ENCODE assay signal across 16 cellular contexts in genomic region chr7:130096243-130096827, GRCh38. TPM values are rescaled to one million over a fixed set of nuclear protein-coding genes. Genes with fewer than 3 reads are reported as not detected.
DNase-seq lines count a peak whose midpoint lies in the region; ATAC-seq and TF ChIP-seq lines count a peak whose summit lies in the region.
"Had no signal": no experiment of that assay in that cellular context is flagged by ENCODE, and none has a peak within 500 bp of the region (broad histone marks: within the 10 kb centered on the region; RNA-seq: fewer than 3 reads in every experiment).

No MANE protein-coding gene starts in this region.

- H3K9me3 ChIP-seq in Panc1 (ENCODE audit: control insufficient read depth, insufficient read depth, low read depth, low read length), result no peaks in the 10 kb centered on the region
- no peaks in the 10 kb centered on the region for H3K9me3 ChIP-seq in MG63
- H3K9me3 ChIP-seq: left ventricle myocardium inferior, ovary had no signal

- BruUV-seq in Panc1 (replicated peaks; lab: Mats Ljungman, UMichigan), result no TSS peak

- DNase-seq in NCI-H2227 (lab: John Stamatoyannopoulos, UW; ENCODE audit: unreplicated experiment) (peak; percentile 55), NCI-H2227 treated with DMSO at 0.1 percent for 48 hours (lab: John Stamatoyannopoulos, UW) (no peak), Panc1 (ENCODE audit: low read depth, low spot score) (no peak), foreskin fibroblast (peak in 1 of 2 donors; percentile 50), superior temporal gyrus (ENCODE audit: extremely low spot score) (peak; percentile 51), GOT3 (lab: John Stamatoyannopoulos, UW) (no peak), MG63 (no peak)
- no peak for DNase-seq in activated naive CD4-positive, alpha-beta T cell treated with anti-CD3 and anti-CD28 coated beads, Interleukin-2, amount 50 U/mL, for 72 hours (ENCODE audit: low spot score in 2 of 2)
- DNase-seq: activated B cell treated with CpG ODN at 0.5 μM for 24 hours; activated T-cell treated with anti-CD3 and anti-CD28 coated beads, Interleukin-2, amount 50 U/mL, for 24 hours; left ventricle myocardium inferior; NCI-H187; ovary; SIG-M5; stimulated activated CD4-positive, alpha-beta T cell treated with anti-CD3 and anti-CD28 coated beads, Interleukin-4, amount 100 ng/mL, for 1 hour; stimulated activated naive CD8-positive, alpha-beta T cell treated with anti-CD3 and anti-CD28 coated beads, Interleukin-15, amount 100 ng/mL, for 72 hours had no signal

- intact Hi-C loops in Panc1 (cut with micrococcal nuclease; ENCODE audit: unreplicated experiment), result no loop called here

- CTCF ChIA-PET in Panc1 (lab: Charles Lee), result no interaction called here

- H3K4me3 ChIP-seq in Panc1 (ENCODE audit: low read depth in 2 of 2, low read length in 2 of 2) (no peak overlapping the region), foreskin fibroblast (ENCODE audit: low read depth in 1 of 2, low read length in 2 of 2) (no peak overlapping the region), MG63 (no peak overlapping the region)
- H3K4me3 ChIP-seq: left ventricle myocardium inferior, ovary had no signal

- H3K27ac ChIP-seq in Panc1 (ENCODE audit: low read length), result no peak overlapping the region
- H3K27ac ChIP-seq: left ventricle myocardium inferior, ovary had no signal

- TF ChIP-seq CTCF in Panc1 (IDR thresholded peaks at IDR 0.05), result peak; percentile 32; the same call in 1 of the 2 replicates
- TF ChIP-seq CTCF in foreskin fibroblast (IDR thresholded peaks at IDR 0.05; ENCODE audit: low read depth, low read length), result peak; percentile 36

- H3K36me3 Mint-ChIP-seq in activated naive CD4-positive, alpha-beta T cell treated with anti-CD3 and anti-CD28 coated beads, Interleukin-2, amount 50 U/mL, for 72 hours, result no peaks in the 10 kb centered on the region

- H3K36me3 ChIP-seq in Panc1 (ENCODE audit: control insufficient read depth, insufficient read depth, low read length), result no peaks in the 10 kb centered on the region
- H3K36me3 ChIP-seq in MG63, result no peaks in the 10 kb centered on the region
- H3K36me3 ChIP-seq: left ventricle myocardium inferior, ovary had no signal

- in situ Hi-C loops in Panc1 (cut with HindIII; ENCODE audit: low pct_unique_long_range_greater_than_20kb, low sequenced_read_pairs), result no loop called here

- H3K27ac Mint-ChIP-seq in activated naive CD4-positive, alpha-beta T cell treated with anti-CD3 and anti-CD28 coated beads, Interleukin-2, amount 50 U/mL, for 72 hours, result no peak overlapping the region
- H3K27ac Mint-ChIP-seq: activated B cell treated with CpG ODN at 0.5 μM for 24 hours; activated T-cell treated with anti-CD3 and anti-CD28 coated beads, Interleukin-2, amount 50 U/mL, for 24 hours; stimulated activated naive CD8-positive, alpha-beta T cell treated with anti-CD3 and anti-CD28 coated beads, Interleukin-15, amount 100 ng/mL, for 72 hours had no signal

- H3K27me3 ChIP-seq in Panc1 (ENCODE audit: control insufficient read depth, insufficient read depth, low read length), result no peaks in the 10 kb centered on the region
- no peaks in the 10 kb centered on the region for H3K27me3 ChIP-seq in MG63
- H3K27me3 ChIP-seq: ovary had no signal

- no peak for ATAC-seq in Panc1
- ATAC-seq in activated naive CD4-positive, alpha-beta T cell treated with anti-CD3 and anti-CD28 coated beads, Interleukin-2, amount 50 U/mL, for 72 hours, result no peak
- ATAC-seq: stimulated activated naive CD8-positive, alpha-beta T cell treated with anti-CD3 and anti-CD28 coated beads, Interleukin-15, amount 100 ng/mL, for 72 hours had no signal

- H3K9me3 Mint-ChIP-seq in activated naive CD4-positive, alpha-beta T cell treated with anti-CD3 and anti-CD28 coated beads, Interleukin-2, amount 50 U/mL, for 72 hours, result no peaks in the 10 kb centered on the region
- H3K9me3 Mint-ChIP-seq: activated B cell treated with CpG ODN at 0.5 μM for 24 hours; activated T-cell treated with anti-CD3 and anti-CD28 coated beads, Interleukin-2, amount 50 U/mL, for 24 hours; stimulated activated naive CD8-positive, alpha-beta T cell treated with anti-CD3 and anti-CD28 coated beads, Interleukin-15, amount 100 ng/mL, for 72 hours had no signal

- POLR2A ChIA-PET in Panc1 (lab: Charles Lee), result no interaction called here

- peaks cover 4% of the 10 kb centered on the region; the same call in 1 of the 2 replicates for H3K4me1 ChIP-seq in Panc1 (ENCODE audit: control insufficient read depth, insufficient read depth, low read length)

RNA-seq across cellular contexts. Expression of gene KLHDC10, which starts 26.0 kb away (rescaled TPM):
- 26.7 TPM for total RNA-seq in Panc1 (2021; ENCODE audit: unreplicated experiment)
- 21.2 TPM for polyA plus RNA-seq in Panc1 (2012; ENCODE audit: insufficient read length)
- total RNA-seq in MG63 (2014; rRNA removed; shearing (Covaris generic); ENCODE audit: low replicate concordance), result 8.8 and 11.6 TPM in 2 replicates
- total RNA-seq in activated naive CD4-positive, alpha-beta T cell treated with anti-CD3 and anti-CD28 coated beads, Interleukin-2, amount 50 U/mL, for 72 hours, result 10 to 100 TPM; 11.5 to 14.9 TPM

RNA-seq across cellular contexts. Expression of gene ZC3HC1, which starts 45.2 kb away (rescaled TPM):
- total RNA-seq in Panc1 (2021; ENCODE audit: unreplicated experiment), result 32.3 TPM
- polyA plus RNA-seq in Panc1 (2012; ENCODE audit: insufficient read length), result 23.5 TPM
- total RNA-seq in MG63 (2014; rRNA removed; shearing (Covaris generic); ENCODE audit: low replicate concordance), result 18.8 and 25.9 TPM in 2 replicates
- 10 to 100 TPM; 29.3 to 33.2 TPM for total RNA-seq in activated naive CD4-positive, alpha-beta T cell treated with anti-CD3 and anti-CD28 coated beads, Interleukin-2, amount 50 U/mL, for 72 hours

Comparison
In these comparisons a context has a peak if more than half of its experiments do, and no peak if none do; other contexts are left out.
1. DNase-seq: peak in NCI-H2227 (single experiment) and superior temporal gyrus (single experiment); none in NCI-H2227 treated with DMSO at 0.1 percent for 48 hours (single experiment), Panc1 (single experiment), GOT3 (single experiment), MG63 (single experiment) and activated naive CD4-positive, alpha-beta T cell treated with anti-CD3 and anti-CD28 coated beads, Interleukin-2, amount 50 U/mL, for 72 hours (0 of 2).